26 cellular contexts compared by ENCODE assay signal in the genomic region with DNA sequence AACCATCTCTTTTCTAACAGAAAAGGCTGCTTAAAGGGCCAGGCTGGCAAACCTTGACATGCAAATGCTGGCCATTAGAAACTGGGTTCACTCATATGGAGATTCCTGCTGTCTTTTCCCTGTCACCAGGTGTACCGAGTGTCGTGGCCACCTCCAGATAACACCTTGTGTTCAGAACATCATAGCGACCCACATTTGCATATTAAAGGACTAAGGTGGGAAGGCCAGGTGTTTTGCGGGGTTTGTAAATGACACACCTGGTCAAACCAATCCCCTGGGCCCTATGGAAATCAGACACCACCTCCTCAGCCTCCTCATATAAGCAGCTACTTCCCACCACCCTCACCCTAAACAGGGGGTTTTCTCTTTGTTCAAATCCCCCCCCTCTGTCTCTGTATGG. TPM values are rescaled to one million over a fixed set of nuclear protein-coding genes. Genes with fewer than 3 reads are reported as not detected.
"Had no signal": no experiment of that assay in that cellular context is flagged by ENCODE, and none has a peak within 500 bp of the region (broad histone marks: within the 10 kb centered on the region; RNA-seq: fewer than 3 reads in every experiment).

No MANE protein-coding gene starts in this region.

- H3K36me3 ChIP-seq: esophagus muscularis mucosa, gastroesophageal sphincter, heart left ventricle, left ventricle myocardium inferior, spleen, upper lobe of right lung had no signal

- H3K36me3 Mint-ChIP-seq: activated CD8-positive, alpha-beta memory T cell treated with anti-CD3 and anti-CD28 coated beads, Interleukin-2, amount 10 ng/mL, durations not matched to agents 7 days and 5 days; immature natural killer cell; stimulated activated naive B cell treated with anti-CD40 and anti-IgM and Interleukin-4, amounts not matched to agents 10 μg/mL and 1 μg/mL and 100 μg/mL, for 72 hours had no signal

- H3K27me3 ChIP-seq: body of pancreas had no signal

- ATAC-seq: activated CD8-positive, alpha-beta memory T cell treated with anti-CD3 and anti-CD28 coated beads, Interleukin-2, amount 10 ng/mL, durations not matched to agents 7 days and 5 days; body of pancreas; gastroesophageal sphincter; heart left ventricle; stimulated activated naive B cell treated with anti-CD40 and anti-IgM and Interleukin-4, amounts not matched to agents 10 μg/mL and 1 μg/mL and 100 μg/mL, for 72 hours; upper lobe of right lung had no signal

- H3K27ac ChIP-seq: body of pancreas, esophagus muscularis mucosa, gastroesophageal sphincter, heart left ventricle, left ventricle myocardium inferior, spleen, upper lobe of right lung had no signal

- H3K4me1 ChIP-seq: body of pancreas, esophagus muscularis mucosa, gastroesophageal sphincter, heart left ventricle, left ventricle myocardium inferior, upper lobe of right lung had no signal

- H3K4me3 ChIP-seq: body of pancreas, esophagus muscularis mucosa, gastroesophageal sphincter, heart left ventricle, left ventricle myocardium inferior, spleen, upper lobe of right lung had no signal

- H3K4me1 Mint-ChIP-seq: activated CD4-positive, alpha-beta memory T cell treated with anti-CD3 and anti-CD28 coated beads, Interleukin-2, amount 10 ng/mL, durations not matched to agents 7 days and 5 days; activated CD8-positive, alpha-beta memory T cell treated with anti-CD3 and anti-CD28 coated beads, Interleukin-2, amount 10 ng/mL, durations not matched to agents 7 days and 5 days; immature natural killer cell had no signal

- DNase-seq: activated CD4-positive, alpha-beta memory T cell treated with anti-CD3 and anti-CD28 coated beads, Interleukin-2, amount 10 ng/mL, durations not matched to agents 7 days and 5 days; activated CD4-positive, alpha-beta T cell treated with anti-CD3 and anti-CD28 coated beads for 48 hours; activated CD4-positive, CD25-positive, alpha-beta regulatory T cell; activated CD8-positive, alpha-beta memory T cell treated with anti-CD3 and anti-CD28 coated beads, Interleukin-2, amount 10 ng/mL, durations not matched to agents 7 days and 5 days; activated naive CD4-positive, alpha-beta T cell treated with Interleukin-2 at 50 U/mL for 16 hours; body of pancreas; dermis blood vessel endothelial cell; effector memory CD4-positive, alpha-beta T cell; heart left ventricle; immature natural killer cell; kidney glomerular epithelial cell; left ventricle myocardium inferior; mammary epithelial cell; midbrain; occipital lobe; posterior cingulate gyrus; retina; spleen; stimulated activated naive B cell treated with anti-CD40 and anti-IgM and Interleukin-4, amounts not matched to agents 10 μg/mL and 1 μg/mL and 100 μg/mL, for 72 hours; upper lobe of right lung had no signal

- H3K27ac Mint-ChIP-seq: activated CD4-positive, alpha-beta memory T cell treated with anti-CD3 and anti-CD28 coated beads, Interleukin-2, amount 10 ng/mL, durations not matched to agents 7 days and 5 days; activated CD8-positive, alpha-beta memory T cell treated with anti-CD3 and anti-CD28 coated beads, Interleukin-2, amount 10 ng/mL, durations not matched to agents 7 days and 5 days; activated T-helper 2 cell treated with anti-CD3 and anti-CD28 coated beads, Interferon-gamma antibody, Interleukin-2, Interleukin-4, amounts not matched to agents 10 μg/mL and 5 μg/mL and 100 μg/mL, durations not matched to agents 14 hours and 24 hours and 36 hours; immature natural killer cell; stimulated activated naive B cell treated with anti-CD40 and anti-IgM and Interleukin-4, amounts not matched to agents 10 μg/mL and 1 μg/mL and 100 μg/mL, for 72 hours had no signal

- H3K9me3 Mint-ChIP-seq: activated CD4-positive, alpha-beta memory T cell treated with anti-CD3 and anti-CD28 coated beads, Interleukin-2, amount 10 ng/mL, durations not matched to agents 7 days and 5 days; activated T-helper 2 cell treated with anti-CD3 and anti-CD28 coated beads, Interferon-gamma antibody, Interleukin-2, Interleukin-4, amounts not matched to agents 10 μg/mL and 5 μg/mL and 100 μg/mL, durations not matched to agents 14 hours and 24 hours and 36 hours; immature natural killer cell; stimulated activated naive B cell treated with anti-CD40 and anti-IgM and Interleukin-4, amounts not matched to agents 10 μg/mL and 1 μg/mL and 100 μg/mL, for 72 hours had no signal

- H3K4me3 Mint-ChIP-seq: activated CD4-positive, alpha-beta memory T cell treated with anti-CD3 and anti-CD28 coated beads, Interleukin-2, amount 10 ng/mL, durations not matched to agents 7 days and 5 days; activated CD8-positive, alpha-beta memory T cell treated with anti-CD3 and anti-CD28 coated beads, Interleukin-2, amount 10 ng/mL, durations not matched to agents 7 days and 5 days; immature natural killer cell; stimulated activated naive B cell treated with anti-CD40 and anti-IgM and Interleukin-4, amounts not matched to agents 10 μg/mL and 1 μg/mL and 100 μg/mL, for 72 hours had no signal

RNA-seq across cellular contexts. Expression of a gene that starts 2.5 kb away (rescaled TPM):
- total RNA-seq: activated CD4-positive, alpha-beta memory T cell treated with anti-CD3 and anti-CD28 coated beads, Interleukin-2, amount 10 ng/mL, durations not matched to agents 7 days and 5 days; activated CD8-positive, alpha-beta memory T cell treated with anti-CD3 and anti-CD28 coated beads, Interleukin-2, amount 10 ng/mL, durations not matched to agents 7 days and 5 days; activated T-helper 2 cell treated with anti-CD3 and anti-CD28 coated beads, Interferon-gamma antibody, Interleukin-2, Interleukin-4, amounts not matched to agents 10 μg/mL and 5 μg/mL and 100 μg/mL, durations not matched to agents 14 hours and 24 hours and 36 hours; body of pancreas; cardiac septum; dermis blood vessel endothelial cell; endothelial cell of umbilical vein; esophagus muscularis mucosa; gastroesophageal sphincter; heart left ventricle; left ventricle myocardium inferior; mammary epithelial cell; occipital lobe; upper lobe of right lung had no signal
- polyA plus RNA-seq: endothelial cell of umbilical vein, heart left ventricle, immature natural killer cell, mammary epithelial cell, neural cell had no signal

RNA-seq across cellular contexts. Expression of a gene that starts 6.8 kb away (rescaled TPM):
- total RNA-seq: body of pancreas, cardiac septum had no signal
